14 cellular contexts compared by ENCODE assay signal in genomic region chr17:1796800-1797199, GRCh38. TPM values are rescaled to one million over a fixed set of nuclear protein-coding genes. Genes with fewer than 3 reads are reported as not detected.
DNase-seq lines count a peak whose midpoint lies in the region; ATAC-seq lines count a peak whose summit lies in the region.
"Had no signal": no experiment of that assay in that cellular context is flagged by ENCODE, and none has a peak within 500 bp of the region (broad histone marks: within the 10 kb centered on the region; RNA-seq: fewer than 3 reads in every experiment).

No MANE protein-coding gene starts in this region.

- peaks cover 24% of the 10 kb centered on the region for H3K36me3 Mint-ChIP-seq in stimulated activated memory B cell treated with anti-CD40 and anti-IgM and Interleukin-4, amounts not matched to agents 10 μg/mL and 1 μg/mL and 100 μg/mL, for 72 hours
- peaks cover 26% of the 10 kb centered on the region for H3K36me3 Mint-ChIP-seq in activated CD4-positive, alpha-beta memory T cell treated with anti-CD3 and anti-CD28 coated beads, Interleukin-2, amount 10 ng/mL, durations not matched to agents 7 days and 5 days (ENCODE audit: low read depth)

- H3K27me3 Mint-ChIP-seq in stimulated activated memory B cell treated with anti-CD40 and anti-IgM and Interleukin-4, amounts not matched to agents 10 μg/mL and 1 μg/mL and 100 μg/mL, for 72 hours: no peaks in the 10 kb centered on the region
- no peaks in the 10 kb centered on the region for H3K27me3 Mint-ChIP-seq in activated CD4-positive, alpha-beta memory T cell treated with anti-CD3 and anti-CD28 coated beads, Interleukin-2, amount 10 ng/mL, durations not matched to agents 7 days and 5 days

- CTCF ChIA-PET in activated CD4-positive, alpha-beta memory T cell treated with anti-CD3 and anti-CD28 coated beads, Interleukin-2, amount 10 ng/mL, durations not matched to agents 7 days and 5 days (lab: Charles Lee): interaction anchor here (1.0 to 1.5 kb wide), 4 partner anchors 13 to 431 kb away, joined by 3 to 7 read pairs (median 4); no protein-coding TSS in a partner anchor

- no peaks in the 10 kb centered on the region for H3K9me3 Mint-ChIP-seq in stimulated activated memory B cell treated with anti-CD40 and anti-IgM and Interleukin-4, amounts not matched to agents 10 μg/mL and 1 μg/mL and 100 μg/mL, for 72 hours
- H3K9me3 Mint-ChIP-seq in activated CD4-positive, alpha-beta memory T cell treated with anti-CD3 and anti-CD28 coated beads, Interleukin-2, amount 10 ng/mL, durations not matched to agents 7 days and 5 days: no peaks in the 10 kb centered on the region

- H3K27ac ChIP-seq in cingulate gyrus (ENCODE audit: low read depth, low read length) (peak overlapping the region; percentile 15), layer of hippocampus (ENCODE audit: low read depth, low read length) (peak overlapping the region; percentile 42)
- H3K27ac ChIP-seq: VCaP had no signal

- ATAC-seq in stimulated activated memory B cell treated with anti-CD40 and anti-IgM and Interleukin-4, amounts not matched to agents 10 μg/mL and 1 μg/mL and 100 μg/mL, for 72 hours: no peak
- ATAC-seq: left colon had no signal

- H3K4me3 Mint-ChIP-seq in stimulated activated memory B cell treated with anti-CD40 and anti-IgM and Interleukin-4, amounts not matched to agents 10 μg/mL and 1 μg/mL and 100 μg/mL, for 72 hours: no peak overlapping the region
- H3K4me3 Mint-ChIP-seq in activated CD4-positive, alpha-beta memory T cell treated with anti-CD3 and anti-CD28 coated beads, Interleukin-2, amount 10 ng/mL, durations not matched to agents 7 days and 5 days: no peak overlapping the region

- POLR2A ChIA-PET in activated CD4-positive, alpha-beta memory T cell treated with anti-CD3 and anti-CD28 coated beads, Interleukin-2, amount 10 ng/mL, durations not matched to agents 7 days and 5 days (lab: Charles Lee): interaction anchor here (1.8 kb wide), 1 partner anchor 33 kb away, joined by 5 read pairs; the partner anchor contains the start of genes RPA1 and SMYD4

- H3K27ac Mint-ChIP-seq in stimulated activated memory B cell treated with anti-CD40 and anti-IgM and Interleukin-4, amounts not matched to agents 10 μg/mL and 1 μg/mL and 100 μg/mL, for 72 hours: peak overlapping the region; percentile 12
- H3K27ac Mint-ChIP-seq in activated CD4-positive, alpha-beta memory T cell treated with anti-CD3 and anti-CD28 coated beads, Interleukin-2, amount 10 ng/mL, durations not matched to agents 7 days and 5 days: no peak overlapping the region

- H3K27me3 ChIP-seq in layer of hippocampus (ENCODE audit: control insufficient read depth, insufficient read depth, low read length): no peaks in the 10 kb centered on the region

- peaks cover 9% of the 10 kb centered on the region for H3K4me1 Mint-ChIP-seq in stimulated activated memory B cell treated with anti-CD40 and anti-IgM and Interleukin-4, amounts not matched to agents 10 μg/mL and 1 μg/mL and 100 μg/mL, for 72 hours
- peaks cover 3% of the 10 kb centered on the region for H3K4me1 Mint-ChIP-seq in activated CD4-positive, alpha-beta memory T cell treated with anti-CD3 and anti-CD28 coated beads, Interleukin-2, amount 10 ng/mL, durations not matched to agents 7 days and 5 days

- peak; percentile 1 for DNase-seq in OCI-M1 (lab: John Stamatoyannopoulos, UW)
- no peak for DNase-seq in NCI-H1048 (lab: John Stamatoyannopoulos, UW)
- no peak for DNase-seq in activated CD4-positive, alpha-beta memory T cell treated with anti-CD3 and anti-CD28 coated beads, Interleukin-2, amount 10 ng/mL, durations not matched to agents 7 days and 5 days
- no peak for DNase-seq in stimulated activated naive CD4-positive, alpha-beta T cell (lab: John Stamatoyannopoulos, UW)
- DNase-seq in AG08396 (ENCODE audit: low spot score): no peak
- DNase-seq: activated gamma-delta T cell treated with Interleukin-2 at 50 U/mL for 16 hours; DMS79 treated with DMSO at 0.1 percent for 48 hours; left colon; NK-92 treated with Interleukin-12 subunit alpha and Interleukin-12 subunit beta, amount 100 ng/mL, for 24 hours; small intestine had no signal

RNA-seq across cellular contexts. Expression of gene SMYD4, which starts 32.9 kb away (rescaled TPM):
- 10 to 100 TPM; 27.4 to 29.3 TPM for total RNA-seq in activated CD4-positive, alpha-beta memory T cell treated with anti-CD3 and anti-CD28 coated beads, Interleukin-2, amount 10 ng/mL, durations not matched to agents 7 days and 5 days

RNA-seq across cellular contexts. Expression of gene RPA1, which starts 33.0 kb away (rescaled TPM):
- total RNA-seq in activated CD4-positive, alpha-beta memory T cell treated with anti-CD3 and anti-CD28 coated beads, Interleukin-2, amount 10 ng/mL, durations not matched to agents 7 days and 5 days: 100 to 1,000 TPM; 176 to 186 TPM

RNA-seq across cellular contexts. Expression of gene SERPINF1, which starts 34.9 kb away (rescaled TPM):
- not detected for total RNA-seq in activated CD4-positive, alpha-beta memory T cell treated with anti-CD3 and anti-CD28 coated beads, Interleukin-2, amount 10 ng/mL, durations not matched to agents 7 days and 5 days

RNA-seq across cellular contexts. Expression of gene SERPINF2, which starts 54.1 kb away (rescaled TPM):
- under 1 TPM; 0.23 to 0.55 TPM for total RNA-seq in activated CD4-positive, alpha-beta memory T cell treated with anti-CD3 and anti-CD28 coated beads, Interleukin-2, amount 10 ng/mL, durations not matched to agents 7 days and 5 days
